Comparison of ENCODE assay signal across 16 cellular contexts in the genomic region with DNA sequence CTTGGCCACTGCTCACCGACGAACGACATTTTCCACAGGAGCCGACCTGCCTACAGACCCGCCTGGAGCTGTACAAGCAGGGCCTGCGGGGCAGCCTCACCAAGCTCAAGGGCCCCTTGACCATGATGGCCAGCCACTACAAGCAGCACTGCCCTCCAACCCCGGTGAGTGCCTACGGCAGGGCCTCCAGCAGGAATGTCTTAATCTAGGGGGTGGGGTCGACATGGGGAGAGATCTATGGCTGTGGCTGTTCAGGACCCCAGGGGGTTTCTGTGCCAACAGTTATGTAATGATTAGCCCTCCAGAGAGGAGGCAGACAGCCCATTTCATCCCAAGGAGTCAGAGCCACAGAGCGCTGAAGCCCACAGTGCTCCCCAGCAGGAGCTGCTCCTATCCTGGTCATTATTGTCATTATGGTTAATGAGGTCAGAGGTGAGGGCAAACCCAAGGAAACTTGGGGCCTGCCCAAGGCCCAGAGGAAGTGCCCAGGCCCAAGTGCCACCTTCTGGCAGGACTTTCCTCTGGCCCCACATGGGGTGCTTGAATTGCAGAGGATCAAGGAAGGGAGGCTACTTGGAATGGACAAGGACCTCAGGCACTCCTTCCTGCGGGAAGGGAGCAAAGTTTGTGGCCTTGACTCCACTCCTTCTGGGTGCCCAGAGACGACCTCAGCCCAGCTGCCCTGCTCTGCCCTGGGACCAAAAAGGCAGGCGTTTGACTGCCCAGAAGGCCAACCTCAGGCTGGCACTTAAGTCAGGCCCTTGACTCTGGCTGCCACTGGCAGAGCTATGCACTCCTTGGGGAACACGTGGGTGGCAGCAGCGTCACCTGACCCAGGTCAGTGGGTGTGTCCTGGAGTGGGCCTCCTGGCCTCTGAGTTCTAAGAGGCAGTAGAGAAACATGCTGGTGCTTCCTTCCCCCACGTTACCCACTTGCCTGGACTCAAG. TPM values are rescaled to one million over a fixed set of nuclear protein-coding genes. Genes with fewer than 3 reads are reported as not detected.
A peak's percentile ranks its signal among the peaks of the same experiment; 100 is the strongest.
DNase-seq lines count a peak whose midpoint lies in the region; ATAC-seq, FAIRE-seq and TF ChIP-seq lines count a peak whose summit lies in the region.
"Had no signal": no experiment of that assay in that cellular context is flagged by ENCODE, and none has a peak within 500 bp of the region (broad histone marks: within the 10 kb centered on the region; RNA-seq: fewer than 3 reads in every experiment).

No MANE protein-coding gene starts in this region.

- no peak for TF ChIP-seq CTCF in testis (IDR thresholded peaks at IDR 0.05)

- peak; percentile 34 for DNase-seq in stimulated activated CD4-positive, alpha-beta T cell treated with anti-CD3 and anti-CD28 coated beads, Interleukin-4, amount 100 ng/mL, for 24 hours
- no peak for DNase-seq in stimulated activated CD4-positive, alpha-beta T cell treated with anti-CD3 and anti-CD28 coated beads, Interleukin-1b, Interleukin-23, amount 100 ng/mL, for 48 hours
- DNase-seq in SW480 (ENCODE audit: low spot score) = peak; percentile 67
- DNase-seq in epithelial cell of prostate (ENCODE audit: low read depth, low spot score) = no peak
- peak; percentile 51 for DNase-seq in urothelium cell line (ENCODE audit: low spot score)
- no peak for DNase-seq in testis
- DNase-seq: activated CD8-positive, alpha-beta memory T cell treated with anti-CD3 and anti-CD28 coated beads for 24 hours; C1 segment of cervical spinal cord; NCI-H1417 treated with DMSO at 0.1 percent for 48 hours; stimulated activated naive CD4-positive, alpha-beta T cell had no signal

- no peaks in the 10 kb centered on the region for H3K4me1 ChIP-seq in testis
- H3K4me1 ChIP-seq: ascending aorta, gastroesophageal sphincter had no signal

- no peaks in the 10 kb centered on the region for H3K36me3 ChIP-seq in testis (ENCODE audit: low read depth, missing control alignments)
- H3K36me3 ChIP-seq: ascending aorta, gastroesophageal sphincter had no signal

- intact Hi-C loops in testis (cut with DNase I; ENCODE audit: low total_unique reads) = no loop called here

- H3K9me3 ChIP-seq in testis = no peaks in the 10 kb centered on the region
- H3K9me3 ChIP-seq: ascending aorta, gastroesophageal sphincter had no signal

- WGBS in testis, 2 donors = 84 to 85% methylated on average over 8 to 16 of the region's 16 CpGs

- H3K4me3 ChIP-seq in testis = no peak overlapping the region
- H3K4me3 ChIP-seq: ascending aorta, gastroesophageal sphincter had no signal

- H3K27me3 ChIP-seq in testis = no peaks in the 10 kb centered on the region
- H3K27me3 ChIP-seq: ascending aorta, gastroesophageal sphincter had no signal

- H3K27ac ChIP-seq in epithelial cell of prostate (peak overlapping the region; percentile 83), testis (no peak overlapping the region)
- H3K27ac ChIP-seq: ascending aorta, gastroesophageal sphincter had no signal

- no peak for FAIRE-seq in urothelium cell line (lab: Jason Lieb, UNC)

- no peak for TF ChIP-seq POLR2A in testis (IDR thresholded peaks at IDR 0.05)

- no peak for ATAC-seq in HG03520 (IDR thresholded peaks at IDR 0.05; ENCODE audit: unreplicated experiment)
- no peak for ATAC-seq in HG02973 (IDR thresholded peaks at IDR 0.05; ENCODE audit: unreplicated experiment)
- ATAC-seq: gastroesophageal sphincter, left lobe of liver had no signal

RNA-seq across cellular contexts. Expression of gene CSF2, which starts 1.5 kb away (rescaled TPM):
- total RNA-seq in testis = not detected
- not detected for polyA plus RNA-seq in testis (ENCODE audit: insufficient read depth, low read depth, low replicate concordance)
- total RNA-seq: ascending aorta, left lobe of liver, osteocyte had no signal

RNA-seq across cellular contexts. Expression of gene IL3, which starts 14.6 kb away (rescaled TPM):
- total RNA-seq in testis = under 1 TPM in 1 of 2 donors, not detected in 1; 0.39 TPM
- not detected for polyA plus RNA-seq in testis (ENCODE audit: insufficient read depth, low read depth, low replicate concordance)
- total RNA-seq: ascending aorta, gastroesophageal sphincter, left lobe of liver, osteocyte had no signal

Comparison
In these comparisons a context has a peak if more than half of its experiments do, and no peak if none do; other contexts are left out.
1. DNase-seq: peak in stimulated activated CD4-positive, alpha-beta T cell treated with anti-CD3 and anti-CD28 coated beads, Interleukin-4, amount 100 ng/mL, for 24 hours (single experiment), SW480 (single experiment) and urothelium cell line (single experiment); none in stimulated activated CD4-positive, alpha-beta T cell treated with anti-CD3 and anti-CD28 coated beads, Interleukin-1b, Interleukin-23, amount 100 ng/mL, for 48 hours (single experiment), epithelial cell of prostate (single experiment) and testis (single experiment).